Comparison of ENCODE assay signal across 12 cellular contexts in genomic region chr1:151621351-151621750, GRCh38. TPM values are rescaled to one million over a fixed set of nuclear protein-coding genes. Genes with fewer than 3 reads are reported as not detected.
A peak's percentile ranks its signal among the peaks of the same experiment; 100 is the strongest.
DNase-seq lines count a peak whose midpoint lies in the region; ATAC-seq, FAIRE-seq and TF ChIP-seq lines count a peak whose summit lies in the region.
"Had no signal": no experiment of that assay in that cellular context is flagged by ENCODE, and none has a peak within 500 bp of the region (broad histone marks: within the 10 kb centered on the region; RNA-seq: fewer than 3 reads in every experiment).

No MANE protein-coding gene starts in this region.

- FAIRE-seq in endothelial cell of umbilical vein (lab: Jason Lieb, UNC) = peak; percentile 33
- FAIRE-seq: A204.1 had no signal

- H3K36me3 ChIP-seq in SK-N-SH (replicated peaks in 1 of 2; ENCODE audit: control insufficient read depth in 1 of 2, insufficient read depth in 2 of 2, low read length in 1 of 2) (peaks cover 0 to 15% of the 10 kb centered on the region in 2 experiments), endothelial cell of umbilical vein (ENCODE audit: control insufficient read depth in 2 of 2, extremely low read depth in 1 of 2, insufficient read depth in 2 of 2, low read length in 2 of 2) (no peaks in the 10 kb centered on the region), mucosa of rectum (ENCODE audit: control insufficient read depth in 2 of 2, insufficient read depth in 2 of 2, low read length in 2 of 2) (no peaks in the 10 kb centered on the region), transverse colon (no peaks in the 10 kb centered on the region)

- ATAC-seq in SK-N-SH treated with all-trans-retinoic acid at 6 μM for 48 hours (peak; percentile 87), GM18870 (IDR thresholded peaks at IDR 0.05; ENCODE audit: unreplicated experiment) (no peak)
- ATAC-seq: natural killer cell had no signal

- H3K9me1 ChIP-seq in endothelial cell of umbilical vein (replicated peaks; ENCODE audit: control insufficient read depth, extremely low read depth, insufficient read depth, low read length) = no peaks in the 10 kb centered on the region

- H3K27me3 ChIP-seq in SK-N-SH (ENCODE audit: insufficient read depth) (no peaks in the 10 kb centered on the region), endothelial cell of umbilical vein (ENCODE audit: control insufficient read depth in 2 of 2, insufficient read depth in 2 of 2, low read length in 2 of 2) (no peaks in the 10 kb centered on the region), mucosa of rectum (ENCODE audit: control insufficient read depth in 2 of 2, insufficient read depth in 2 of 2, low read length in 2 of 2) (no peaks in the 10 kb centered on the region), transverse colon (no peaks in the 10 kb centered on the region)

- H3K4me3 ChIP-seq in SK-N-SH (ENCODE audit: low read depth in 2 of 2, low read length in 1 of 2) = no peak overlapping the region
- no peak overlapping the region for H3K4me3 ChIP-seq in endothelial cell of umbilical vein (replicated peaks in 1 of 3; ENCODE audit: insufficient read depth in 1 of 3, low read depth in 1 of 3, low read length in 3 of 3)
- H3K4me3 ChIP-seq in mucosa of rectum (ENCODE audit: low read length in 2 of 2) = no peak overlapping the region
- no peak overlapping the region for H3K4me3 ChIP-seq in transverse colon

- CTCF ChIA-PET in SK-N-SH (lab: Yijun Ruan, JAX) (interaction anchor here (1.2 to 1.8 kb wide), 3 partner anchors 15 to 281 kb away, joined by 4 to 5 read pairs (median 5); no protein-coding TSS in a partner anchor), endothelial cell of umbilical vein (lab: Charles Lee) (interaction anchor here (0.9 to 1.8 kb wide), 3 partner anchors 9 to 99 kb away, joined by 3 to 5 read pairs (median 4); partner anchors contain the start of genes RIIAD1 and SNX27)

- H2AFZ ChIP-seq in SK-N-SH (ENCODE audit: low read depth) (no peak overlapping the region), endothelial cell of umbilical vein (ENCODE audit: low read depth, low read length) (no peak overlapping the region)

- dilution Hi-C loops in endothelial cell of umbilical vein (cut with MboI; ENCODE audit: extremely low pct_ligation_motif_present, low sequenced_read_pairs) = no loop called here

- no peak overlapping the region for H3K9ac ChIP-seq in SK-N-SH
- H3K9ac ChIP-seq in endothelial cell of umbilical vein (replicated peaks; ENCODE audit: extremely low read depth, insufficient read depth, low read length) = no peak overlapping the region
- no peak overlapping the region for H3K9ac ChIP-seq in mucosa of rectum (ENCODE audit: low read depth in 1 of 2, low read length in 2 of 2)

- H3K9me3 ChIP-seq in SK-N-SH (no peaks in the 10 kb centered on the region), endothelial cell of umbilical vein (replicated peaks; ENCODE audit: control insufficient read depth, insufficient read depth, low read length) (no peaks in the 10 kb centered on the region), mucosa of rectum (ENCODE audit: control insufficient read depth in 2 of 2, low read length in 2 of 2) (no peaks in the 10 kb centered on the region), transverse colon (no peaks in the 10 kb centered on the region)

- H3K4me2 ChIP-seq in SK-N-SH = no peak overlapping the region
- H3K4me2 ChIP-seq in endothelial cell of umbilical vein (ENCODE audit: insufficient read depth, low read length) = no peak overlapping the region

- WGBS in SK-N-SH (ENCODE audit: low lambda C conversion rate) = 57% methylated on average over 2 of the region's 2 CpGs
- 68 to 72% methylated on average over 2 of the region's 2 CpGs for WGBS in transverse colon (ENCODE audit: low coverage in 1 of 2), 2 donors

- H3K27ac ChIP-seq in SK-N-SH (ENCODE audit: low read depth in 2 of 2, low read length in 1 of 2) (peak overlapping the region in 1 of 2 experiments; percentile 65; a peak in 1 of 4 replicates), endothelial cell of umbilical vein (ENCODE audit: insufficient read depth, low read depth, low read length) (no peak overlapping the region), mucosa of rectum (ENCODE audit: low read depth in 2 of 2, low read length in 2 of 2) (peak overlapping the region; percentile 45 to 47), transverse colon (peak overlapping the region; percentile 53 to 74 (median 72))

- H3K79me2 ChIP-seq in SK-N-SH (ENCODE audit: insufficient read depth) (peaks cover 97% of the 10 kb centered on the region), endothelial cell of umbilical vein (ENCODE audit: control insufficient read depth, insufficient read depth, low read length) (peaks cover 21% of the 10 kb centered on the region)

- peaks cover 5% of the 10 kb centered on the region for H3F3A ChIP-seq in SK-N-SH (replicated peaks; ENCODE audit: insufficient read depth)

- TF ChIP-seq EP300 in SK-N-SH (IDR thresholded peaks at IDR 0.05; ENCODE audit: borderline replicate concordance in 1 of 2, low read depth in 1 of 2, low read length in 1 of 2) (no peak), transverse colon (IDR thresholded peaks at IDR 0.05; ENCODE audit: low read depth) (no peak)

- peaks cover 8 to 16% of the 10 kb centered on the region in 2 experiments for H3K4me1 ChIP-seq in SK-N-SH (ENCODE audit: control insufficient read depth in 1 of 2, insufficient read depth in 2 of 2, low read depth in 1 of 2, low read length in 1 of 2)
- no peaks in the 10 kb centered on the region for H3K4me1 ChIP-seq in endothelial cell of umbilical vein (ENCODE audit: control insufficient read depth, extremely low read depth, insufficient read depth, low read length)
- peaks cover 0 to 5% of the 10 kb centered on the region in 2 donors for H3K4me1 ChIP-seq in mucosa of rectum (ENCODE audit: control insufficient read depth in 2 of 2, insufficient read depth in 2 of 2, low read length in 2 of 2)
- peaks cover 9 to 67% (median 34%) of the 10 kb centered on the region in 4 donors for H3K4me1 ChIP-seq in transverse colon

- no peaks in the 10 kb centered on the region for H3K9me2 ChIP-seq in SK-N-SH

- POLR2A ChIA-PET in SK-N-SH (lab: Yijun Ruan, JAX) = no interaction called here
- POLR2A ChIA-PET in endothelial cell of umbilical vein (lab: Charles Lee) = no interaction called here

- TF ChIP-seq POLR2A in endothelial cell of umbilical vein (IDR thresholded peaks at IDR 0.05; ENCODE audit: low read depth, low read length) (no peak), transverse colon (IDR thresholded peaks at IDR 0.05) (no peak)

- no peak for DNase-seq in SK-N-SH
- DNase-seq in endothelial cell of umbilical vein (ENCODE audit: low read depth, low spot score) = no peak
- DNase-seq in transverse colon = no peak
- DNase-seq in activated CD4-positive, alpha-beta T cell treated with anti-CD3 and anti-CD28 coated beads, Interleukin-2, amount 50 U/mL, for 4 hours = no peak
- DNase-seq in RPMI8226 = no peak
- DNase-seq: DND-41, natural killer cell, NCI-H526 treated with DMSO at 0.1 percent for 48 hours had no signal

- in situ Hi-C loops in transverse colon (cut with MboI; ENCODE audit: low pct_ligation_motif_present in 1 of 4, low pct_unique_long_range_greater_than_20kb in 1 of 4, low sequenced_read_pairs in 3 of 4) = no loop called here

- TF ChIP-seq RAD21 in SK-N-SH (IDR thresholded peaks at IDR 0.05; ENCODE audit: low read length) = no peak

- no peak for TF ChIP-seq CTCF in SK-N-SH (IDR thresholded peaks at IDR 0.05)
- TF ChIP-seq CTCF in endothelial cell of umbilical vein (IDR thresholded peaks at IDR 0.05; ENCODE audit: extremely low read depth in 1 of 2, insufficient read depth in 1 of 2, low read depth in 1 of 2, low read length in 2 of 2) = no peak
- no peak for TF ChIP-seq CTCF in transverse colon (IDR thresholded peaks at IDR 0.05)

- intact Hi-C loops in endothelial cell of umbilical vein (cut with micrococcal nuclease) = no loop called here
- intact Hi-C loops in transverse colon (cut with DNase I; ENCODE audit: low total_unique reads) = no loop called here

- BruUV-seq in endothelial cell of umbilical vein (replicated peaks; lab: Mats Ljungman, UMichigan) = no TSS peak

- H4K20me1 ChIP-seq in SK-N-SH (ENCODE audit: insufficient read depth) (peaks cover 29% of the 10 kb centered on the region), endothelial cell of umbilical vein (replicated peaks; ENCODE audit: control insufficient read depth, extremely low read depth, insufficient read depth, low read length) (no peaks in the 10 kb centered on the region)

TF ChIP-seq in SK-N-SH, 30 proteins besides CTCF, POLR2A, EP300 and RAD21 (continues in another document):
- TF ChIP-seq TEAD4 (IDR thresholded peaks at IDR 0.05; ENCODE audit: borderline replicate concordance, insufficient read depth) (no peak), USF1 (IDR thresholded peaks at IDR 0.05; ENCODE audit: borderline replicate concordance, low read depth) (no peak)

TF ChIP-seq in endothelial cell of umbilical vein, 7 proteins besides CTCF, POLR2A, EP300 and RAD21:
- TF ChIP-seq POLR2AphosphoS5 (IDR thresholded peaks at IDR 0.05; ENCODE audit: insufficient read depth, low read depth, low read length) (no peak), FOS (IDR thresholded peaks at IDR 0.05; ENCODE audit: borderline replicate concordance, insufficient read depth, low read length) (no peak), JUN (IDR thresholded peaks at IDR 0.05; ENCODE audit: borderline replicate concordance, insufficient read depth, insufficient read length, low read depth) (no peak), MYC (IDR thresholded peaks at IDR 0.05; ENCODE audit: low read depth, low read length) (no peak), EZH2 (IDR thresholded peaks at IDR 0.05; ENCODE audit: borderline replicate concordance, low read depth, low read length, severe bottlenecking) (no peak), MAX (IDR thresholded peaks at IDR 0.05; ENCODE audit: insufficient read depth, insufficient read length) (no peak), GATA2 (IDR thresholded peaks at IDR 0.05; ENCODE audit: insufficient read depth, insufficient read length, low read depth, low read length) (no peak)

RNA-seq across cellular contexts. Expression of gene SNX27, which starts 9.5 kb away (rescaled TPM):
- polyA plus RNA-seq in SK-N-SH (2012; rRNA removed) (10.8 and 12.8 TPM in 2 replicates), endothelial cell of umbilical vein (7.7 and 8.1 TPM in 2 replicates)
- 11.1 and 12.7 TPM in 2 replicates for polyA plus RNA-seq in SK-N-SH (2012; cell fraction: cytosol; rRNA removed)
- 11.4 and 19.1 TPM in 2 replicates for polyA plus RNA-seq in SK-N-SH (2012; cell fraction: nucleus; rRNA removed)
- total RNA-seq in endothelial cell of umbilical vein (24.5 and 24.9 TPM in 2 replicates), transverse colon (10 to 100 TPM; 11.5 to 37.0 (median 24.6) TPM)
- polyA plus RNA-seq in endothelial cell of umbilical vein (2011; cell fraction: cytosol; rRNA removed) = 8.5 and 9.0 TPM in 2 replicates
- polyA plus RNA-seq in endothelial cell of umbilical vein (2011; cell fraction: nucleus; rRNA removed) = 14.8 and 16.1 TPM in 2 replicates
- polyA plus RNA-seq in endothelial cell of umbilical vein (2012) = 4.8 and 5.3 TPM in 2 replicates
- polyA minus RNA-seq in endothelial cell of umbilical vein = 27.5 and 29.0 TPM in 2 replicates
- polyA minus RNA-seq in endothelial cell of umbilical vein (2011; cell fraction: cytosol; rRNA and poly(A)+ RNA removed) = 19.0 TPM
- 18.8 and 24.0 TPM in 2 replicates for polyA minus RNA-seq in endothelial cell of umbilical vein (2011; cell fraction: nucleus; rRNA and poly(A)+ RNA removed)
